In genomic region chr11:128235958-128236357, GRCh38 we compare ENCODE assay signal across 14 cellular contexts.
DNase-seq lines count a peak whose midpoint lies in the region; TF ChIP-seq lines count a peak whose summit lies in the region.
"Had no signal": no experiment of that assay in that cellular context is flagged by ENCODE, and none has a peak within 500 bp of the region (broad histone marks: within the 10 kb centered on the region; RNA-seq: fewer than 3 reads in every experiment).

No MANE protein-coding gene starts in this region.

- H2AK5ac ChIP-seq in H9 (ENCODE audit: insufficient read length, low read length) = no peak overlapping the region
- H2AK5ac ChIP-seq in trophoblast cell (ENCODE audit: low read length) = no peak overlapping the region

- H3K36me3 Mint-ChIP-seq in H9 (ENCODE audit: insufficient read depth in 1 of 3, low read depth in 3 of 3) = no peaks in the 10 kb centered on the region
- H3K36me3 Mint-ChIP-seq: CD8-positive, alpha-beta memory T cell had no signal

- no peak overlapping the region for H3K23ac ChIP-seq in H9 (ENCODE audit: insufficient read length, low read depth, low read length)
- no peak overlapping the region for H3K23ac ChIP-seq in trophoblast cell (ENCODE audit: low read length)

- H2BK12ac ChIP-seq in H9 (ENCODE audit: insufficient read length, low read depth, low read length) (no peak overlapping the region), trophoblast cell (ENCODE audit: low read length) (no peak overlapping the region)

- H3K9ac ChIP-seq in H9 (ENCODE audit: extremely low read depth, insufficient read length, low read length) (no peak overlapping the region), trophoblast cell (ENCODE audit: low read length) (no peak overlapping the region)

- H3K9me3 Mint-ChIP-seq in H9 = no peaks in the 10 kb centered on the region

- H2BK5ac ChIP-seq in H9 (ENCODE audit: insufficient read length, low read length) (no peak overlapping the region), trophoblast cell (ENCODE audit: low read depth, low read length, poor library complexity) (peak overlapping the region; percentile 90)

- peaks cover 5 to 10% of the 10 kb centered on the region in 2 experiments; a peak in 3 of 4 replicates for H3K4me1 Mint-ChIP-seq in H9

- no peak overlapping the region for H2BK15ac ChIP-seq in H9 (ENCODE audit: low read depth, low read length)

- DNase-seq in H9 = no peak
- peak; percentile 37 for DNase-seq in NCI-H748 treated with DMSO at 0.1 percent for 48 hours (lab: John Stamatoyannopoulos, UW)
- DNase-seq in dermis blood vessel endothelial cell = peak; percentile 79
- peak in 1 of 2 donors; percentile 41 for DNase-seq in trophoblast cell
- no peak for DNase-seq in COLO668 (lab: John Stamatoyannopoulos, UW; ENCODE audit: unreplicated experiment)
- no peak for DNase-seq in effector CD4-positive, alpha-beta T cell
- DNase-seq in NK-92 treated with Interleukin-12 subunit alpha and Interleukin-12 subunit beta, amount 100 ng/mL, for 24 hours (lab: John Stamatoyannopoulos, UW) = no peak
- DNase-seq: activated naive CD8-positive, alpha-beta T cell treated with anti-CD3 and anti-CD28 coated beads, Interleukin-2, amount 10 ng/mL, durations not matched to agents 7 days and 5 days; CD8-positive, alpha-beta memory T cell; H7; NCI-H1694; stimulated activated naive CD4-positive, alpha-beta T cell treated with Interleukin-2 at 50 U/mL for 16 hours; T-helper 9 cell had no signal

- no peaks in the 10 kb centered on the region for H3K4me1 ChIP-seq in H9 (ENCODE audit: insufficient read depth, low read length)
- peaks cover 8 to 14% of the 10 kb centered on the region in 2 experiments for H3K4me1 ChIP-seq in trophoblast cell (ENCODE audit: control insufficient read depth in 1 of 2, insufficient read depth in 2 of 2, low read length in 2 of 2)
- H3K4me1 ChIP-seq: pancreas had no signal

- H4K8ac ChIP-seq in H9 (replicated peaks; ENCODE audit: insufficient read length, low read depth, low read length) (no peak overlapping the region), trophoblast cell (ENCODE audit: low read depth, low read length) (peak overlapping the region; percentile 72)

- H3K56ac ChIP-seq in H9 (ENCODE audit: insufficient read length, low read depth, low read length) = no peak overlapping the region

- H3K23me2 ChIP-seq in H9 (ENCODE audit: insufficient read length, low read depth, low read length, poor library complexity, severe bottlenecking) = no peaks in the 10 kb centered on the region

- no peak overlapping the region for H3K4me3 Mint-ChIP-seq in H9
- H3K4me3 Mint-ChIP-seq: activated naive CD8-positive, alpha-beta T cell treated with anti-CD3 and anti-CD28 coated beads, Interleukin-2, amount 10 ng/mL, durations not matched to agents 7 days and 5 days; CD8-positive, alpha-beta memory T cell had no signal

- H3K27ac ChIP-seq in H9 (ENCODE audit: insufficient read length, low read depth, low read length) = no peak overlapping the region
- peak overlapping the region; percentile 97 for H3K27ac ChIP-seq in trophoblast cell (ENCODE audit: low read depth, low read length)

- H2BK120ac ChIP-seq in H9 (ENCODE audit: low read depth, low read length, poor library complexity, severe bottlenecking) (no peak overlapping the region), trophoblast cell (ENCODE audit: insufficient read depth, low read length, poor library complexity) (peak overlapping the region; percentile 87)

- no peaks in the 10 kb centered on the region for H3K27me3 Mint-ChIP-seq in H9 (ENCODE audit: low read depth)
- H3K27me3 Mint-ChIP-seq: activated naive CD8-positive, alpha-beta T cell treated with anti-CD3 and anti-CD28 coated beads, Interleukin-2, amount 10 ng/mL, durations not matched to agents 7 days and 5 days; CD8-positive, alpha-beta memory T cell had no signal

- no peak overlapping the region for H3K4me2 ChIP-seq in H9 (ENCODE audit: insufficient read depth, insufficient read length, low read length)
- H3K4me2 ChIP-seq in trophoblast cell (ENCODE audit: low read length) = no peak overlapping the region

- H4K91ac ChIP-seq in H9 (ENCODE audit: insufficient read length, low read depth, low read length) (no peak overlapping the region), trophoblast cell (ENCODE audit: low read depth, low read length) (peak overlapping the region; percentile 51)

- H3K18ac ChIP-seq in H9 (ENCODE audit: insufficient read length, low read depth, low read length) = peak overlapping the region; percentile 59
- no peak overlapping the region for H3K18ac ChIP-seq in trophoblast cell (ENCODE audit: low read length)

- no peak overlapping the region for H4K12ac ChIP-seq in trophoblast cell (ENCODE audit: low read depth, low read length)

- no peaks in the 10 kb centered on the region for H3K36me3 ChIP-seq in trophoblast cell (ENCODE audit: control insufficient read depth in 1 of 2, insufficient read depth in 2 of 2, low read length in 2 of 2)
- H3K36me3 ChIP-seq: pancreas had no signal

- no peak overlapping the region for H3T11ph ChIP-seq in H9 (ENCODE audit: low read length)

- H3K27me3 ChIP-seq in H9 (ENCODE audit: insufficient read depth, low read length) = no peaks in the 10 kb centered on the region
- H3K27me3 ChIP-seq in trophoblast cell (ENCODE audit: insufficient read depth, low read length) = no peaks in the 10 kb centered on the region
- H3K27me3 ChIP-seq: pancreas had no signal

- H4K20me1 ChIP-seq in H9 (ENCODE audit: control insufficient read depth, insufficient read depth, insufficient read length) = no peaks in the 10 kb centered on the region

- H3K4ac ChIP-seq in H9 (ENCODE audit: low read depth, low read length) (no peak overlapping the region), trophoblast cell (ENCODE audit: low read depth, low read length) (no peak overlapping the region)

- H2AFZ ChIP-seq in H9 (ENCODE audit: low read length) (no peak overlapping the region), trophoblast cell (ENCODE audit: insufficient read depth, low read length, poor library complexity) (no peak overlapping the region)

- H3K14ac ChIP-seq in H9 (ENCODE audit: insufficient read depth, low read length) (no peak overlapping the region), trophoblast cell (ENCODE audit: low read length) (no peak overlapping the region)

- no CpG with 5 or more reads among the region's 4 CpGs for WGBS in H9 (ENCODE audit: extremely low coverage, insufficient read length, low lambda C conversion rate)
- WGBS in trophoblast cell (ENCODE audit: extremely low coverage, insufficient coverage, insufficient read length) = no CpG with 5 or more reads among the region's 4 CpGs

- TF ChIP-seq CTCF in H9 (conservative IDR thresholded peaks at IDR 0.05) = no peak

- no peaks in the 10 kb centered on the region for H3K79me1 ChIP-seq in H9 (ENCODE audit: insufficient read depth, low read depth, low read length, poor library complexity, severe bottlenecking)
- H3K79me1 ChIP-seq in trophoblast cell (ENCODE audit: low read length) = peaks cover 49% of the 10 kb centered on the region

- H3K9me3 ChIP-seq in H9 (ENCODE audit: control insufficient read depth, low read depth, low read length) = no peaks in the 10 kb centered on the region
- no peaks in the 10 kb centered on the region for H3K9me3 ChIP-seq in trophoblast cell (ENCODE audit: insufficient read depth, low read depth, low read length)
- H3K9me3 ChIP-seq: pancreas had no signal

- H3K27ac Mint-ChIP-seq in H9 = peak overlapping the region in 1 of 3 experiments; percentile 76; a peak in 2 of 7 replicates
- H3K27ac Mint-ChIP-seq: activated naive CD8-positive, alpha-beta T cell treated with anti-CD3 and anti-CD28 coated beads, Interleukin-2, amount 10 ng/mL, durations not matched to agents 7 days and 5 days; CD8-positive, alpha-beta memory T cell had no signal

- H4K5ac ChIP-seq in H9 (ENCODE audit: insufficient read length, low read depth, low read length) = no peak overlapping the region

- H3K79me2 ChIP-seq in H9 (ENCODE audit: insufficient read depth, low read length) = no peaks in the 10 kb centered on the region
- H3K79me2 ChIP-seq in trophoblast cell (ENCODE audit: control insufficient read depth, insufficient read depth, low read length, poor library complexity) = peaks cover 3% of the 10 kb centered on the region

- H2BK20ac ChIP-seq in H9 (ENCODE audit: low read depth, low read length, poor library complexity, severe bottlenecking) = no peak overlapping the region

- H3K4me3 ChIP-seq in trophoblast cell (ENCODE audit: low read depth, low read length) = no peak overlapping the region
- H3K4me3 ChIP-seq: pancreas had no signal

Comparison
In these comparisons a context has a peak if more than half of its experiments do, and no peak if none do; other contexts are left out.
1. DNase-seq: peak in NCI-H748 treated with DMSO at 0.1 percent for 48 hours (single experiment) and dermis blood vessel endothelial cell (single experiment); none in H9 (single experiment), COLO668 (single experiment), effector CD4-positive, alpha-beta T cell (single experiment) and NK-92 treated with Interleukin-12 subunit alpha and Interleukin-12 subunit beta, amount 100 ng/mL, for 24 hours (single experiment).